ENCODE assay signal across 1 cellular context in genomic region chr20:38931984-38932383, GRCh38.
A peak's percentile ranks its signal among the peaks of the same experiment; 100 is the strongest.
TF ChIP-seq lines count a peak whose summit lies in the region.

No MANE protein-coding gene starts in this region.

TF ChIP-seq in K562, 482 proteins besides CTCF, POLR2A, EP300 and RAD21:
- TF ChIP-seq JUNB (CRISPR knock-in tag; conservative IDR thresholded peaks at IDR 0.05) (no peak), ZNF121 (CRISPR knock-in tag; conservative IDR thresholded peaks at IDR 0.05) (peak; percentile 79)
